In genomic region chr4:87007345-87008181, GRCh38 we compare ENCODE assay signal across 1 cellular context.
TF ChIP-seq lines count a peak whose summit lies in the region.

No MANE protein-coding gene starts in this region.

TF ChIP-seq in K562, 482 proteins besides CTCF, POLR2A, EP300 and RAD21 (continued from another document and continues in another):
- TF ChIP-seq HDAC1 (IDR thresholded peaks at IDR 0.05), result peak in 1 of 2 experiments; percentile 86; a peak in 2 of 4 replicates
- no peak for TF ChIP-seq ZNF79 (CRISPR knock-in tag; IDR thresholded peaks at IDR 0.05; ENCODE audit: low read depth)
- no peak for TF ChIP-seq ZNF778 (CRISPR knock-in tag; IDR thresholded peaks at IDR 0.05)
- no peak; a peak in 1 of 4 replicates for TF ChIP-seq FOXK2 (conservative IDR thresholded peaks at IDR 0.05 in 1 of 2, IDR thresholded peaks at IDR 0.05 in 1 of 2; ENCODE audit: low read depth in 2 of 2)
- TF ChIP-seq TEAD4 (IDR thresholded peaks at IDR 0.05; ENCODE audit: low read length), result no peak; the same call in 1 of the 2 replicates
- 0 out of 2 replicates have a peak, but pooled peaks have one; percentile 7 for TF ChIP-seq TEAD4 (CRISPR knock-in tag; IDR thresholded peaks at IDR 0.05; ENCODE audit: borderline replicate concordance)
- no peak for TF ChIP-seq MECOM (CRISPR knock-in tag; IDR thresholded peaks at IDR 0.05)
- TF ChIP-seq CHD4 (IDR thresholded peaks at IDR 0.05; ENCODE audit: insufficient read depth, insufficient replicate concordance, low read depth, low read length, poor library complexity, severe bottlenecking), result no peak
- TF ChIP-seq CREB3L1 (IDR thresholded peaks at IDR 0.05; ENCODE audit: borderline replicate concordance, low read depth), result peak; percentile 66; the same call in 1 of the 2 replicates
- TF ChIP-seq RNF2 (IDR thresholded peaks at IDR 0.05), result no peak
- no peak; the same call in 1 of the 2 replicates for TF ChIP-seq LARP7 (IDR thresholded peaks at IDR 0.05)
- no peak for TF ChIP-seq MTA3 (IDR thresholded peaks at IDR 0.05; ENCODE audit: borderline replicate concordance)
- TF ChIP-seq ZNF316 (IDR thresholded peaks at IDR 0.05), result peak; percentile 100
- TF ChIP-seq DEAF1 (CRISPR knock-in tag; IDR thresholded peaks at IDR 0.05), result no peak
- TF ChIP-seq GATAD2A (IDR thresholded peaks at IDR 0.05), result no peak; the same call in 1 of the 2 replicates
- no peak for TF ChIP-seq ATF2 (CRISPR knock-in tag; IDR thresholded peaks at IDR 0.05)
- peak; percentile 28; the same call in 1 of the 2 replicates for TF ChIP-seq CREM (IDR thresholded peaks at IDR 0.05; ENCODE audit: low read depth)
- TF ChIP-seq POLR3G (IDR thresholded peaks at IDR 0.05; ENCODE audit: extremely low read depth, insufficient read length, insufficient replicate concordance), result no peak
- TF ChIP-seq CEBPB (tag; IDR thresholded peaks at IDR 0.05), result no peak
- TF ChIP-seq ZBTB40 (IDR thresholded peaks at IDR 0.05), result peak; percentile 64
- TF ChIP-seq ZBTB40 (CRISPR knock-in tag; IDR thresholded peaks at IDR 0.05), result no peak
- peak in 1 of 2 experiments; percentile 77; a peak in 2 of 4 replicates for TF ChIP-seq MNT (conservative IDR thresholded peaks at IDR 0.05)
- no peak for TF ChIP-seq PHF20 (IDR thresholded peaks at IDR 0.05; ENCODE audit: partially characterized antibody)
- TF ChIP-seq POLR2AphosphoS5 (IDR thresholded peaks at IDR 0.05; ENCODE audit: control insufficient read depth, insufficient read depth, low read depth, low read length), result 0 out of 2 replicates have a peak, but pooled peaks have one; percentile 25
- no peak for TF ChIP-seq EZH2 (IDR thresholded peaks at IDR 0.05; ENCODE audit: borderline replicate concordance, low read depth, low read length)
- TF ChIP-seq HDAC3 (IDR thresholded peaks at IDR 0.05; ENCODE audit: borderline replicate concordance, partially characterized antibody), result peak; percentile 56
- TF ChIP-seq HCFC1 (IDR thresholded peaks at IDR 0.05; ENCODE audit: low read depth, low read length), result 0 out of 2 replicates have a peak, but pooled peaks have one; percentile 3
- TF ChIP-seq ARID3B (CRISPR knock-in tag; IDR thresholded peaks at IDR 0.05; ENCODE audit: borderline replicate concordance), result no peak
- no peak for TF ChIP-seq KDM5B (IDR thresholded peaks at IDR 0.05; ENCODE audit: insufficient replicate concordance, low read depth, low read length)
- TF ChIP-seq IRF9 (tag; IDR thresholded peaks at IDR 0.05), result no peak
- peak; percentile 44; the same call in 1 of the 2 replicates for TF ChIP-seq GATA2 (CRISPR knock-in tag; IDR thresholded peaks at IDR 0.05)
- no peak for TF ChIP-seq RFX5 (IDR thresholded peaks at IDR 0.05; ENCODE audit: low read depth, low read length)
- peak; percentile 80 for TF ChIP-seq CHD1 (IDR thresholded peaks at IDR 0.05; ENCODE audit: low read length)
- TF ChIP-seq RBM15 (IDR thresholded peaks at IDR 0.05; ENCODE audit: insufficient read depth, low read length), result no peak
- TF ChIP-seq HMGXB4 (CRISPR knock-in tag; IDR thresholded peaks at IDR 0.05), result no peak
- no peak for TF ChIP-seq MLX (CRISPR knock-in tag; conservative IDR thresholded peaks at IDR 0.05)
- no peak for TF ChIP-seq HES1 (IDR thresholded peaks at IDR 0.05; ENCODE audit: low read depth)
